2 cellular contexts compared by ENCODE assay signal in genomic region chr3:140164922-140165590, GRCh38.
TF ChIP-seq lines count a peak whose summit lies in the region.

No MANE protein-coding gene starts in this region.

TF ChIP-seq in K562, 482 proteins besides CTCF, POLR2A, EP300 and RAD21:
- no peak for TF ChIP-seq CLOCK (CRISPR knock-in tag; IDR thresholded peaks at IDR 0.05; ENCODE audit: borderline replicate concordance)
- 0 out of 2 replicates have a peak, but pooled peaks have one; percentile 18 for TF ChIP-seq PATZ1 (CRISPR knock-in tag; IDR thresholded peaks at IDR 0.05; ENCODE audit: borderline replicate concordance)

TF ChIP-seq in HepG2, 621 proteins besides CTCF, POLR2A, EP300 and RAD21:
- TF ChIP-seq MIER2 (CRISPR knock-in tag; IDR thresholded peaks at IDR 0.05), result no peak
- TF ChIP-seq ZNF841 (CRISPR knock-in tag; IDR thresholded peaks at IDR 0.05; ENCODE audit: borderline replicate concordance), result no peak
- no peak for TF ChIP-seq JARID2 (CRISPR knock-in tag; IDR thresholded peaks at IDR 0.05; ENCODE audit: insufficient replicate concordance)
- TF ChIP-seq ZNF710 (CRISPR knock-in tag; IDR thresholded peaks at IDR 0.05; ENCODE audit: borderline replicate concordance), result no peak
- TF ChIP-seq ZNF382 (CRISPR knock-in tag; IDR thresholded peaks at IDR 0.05; ENCODE audit: borderline replicate concordance), result no peak
- no peak for TF ChIP-seq RFX3 (CRISPR knock-in tag; IDR thresholded peaks at IDR 0.05)
- no peak for TF ChIP-seq MAF1 (CRISPR knock-in tag; IDR thresholded peaks at IDR 0.05; ENCODE audit: borderline replicate concordance)
- no peak for TF ChIP-seq ZNF281 (CRISPR knock-in tag; IDR thresholded peaks at IDR 0.05; ENCODE audit: borderline replicate concordance)
- no peak for TF ChIP-seq GATAD1 (CRISPR knock-in tag; IDR thresholded peaks at IDR 0.05)
- TF ChIP-seq XRCC5 (optimal IDR thresholded peaks at IDR 0.05; ENCODE audit: low read length), result no peak
- no peak for TF ChIP-seq ZNF441 (CRISPR knock-in tag; IDR thresholded peaks at IDR 0.05; ENCODE audit: borderline replicate concordance)
- TF ChIP-seq GPBP1L1 (CRISPR knock-in tag; IDR thresholded peaks at IDR 0.05), result no peak
- no peak for TF ChIP-seq ARID3A (IDR thresholded peaks at IDR 0.05; ENCODE audit: low read depth, low read length)
- no peak for TF ChIP-seq NR2F1 (CRISPR knock-in tag; IDR thresholded peaks at IDR 0.05)
- TF ChIP-seq ZNF530 (CRISPR knock-in tag; IDR thresholded peaks at IDR 0.05; ENCODE audit: low read depth), result no peak
- TF ChIP-seq PRDM10 (CRISPR knock-in tag; IDR thresholded peaks at IDR 0.05; ENCODE audit: low read depth), result no peak
